2 cellular contexts compared by ENCODE assay signal in the genomic region with DNA sequence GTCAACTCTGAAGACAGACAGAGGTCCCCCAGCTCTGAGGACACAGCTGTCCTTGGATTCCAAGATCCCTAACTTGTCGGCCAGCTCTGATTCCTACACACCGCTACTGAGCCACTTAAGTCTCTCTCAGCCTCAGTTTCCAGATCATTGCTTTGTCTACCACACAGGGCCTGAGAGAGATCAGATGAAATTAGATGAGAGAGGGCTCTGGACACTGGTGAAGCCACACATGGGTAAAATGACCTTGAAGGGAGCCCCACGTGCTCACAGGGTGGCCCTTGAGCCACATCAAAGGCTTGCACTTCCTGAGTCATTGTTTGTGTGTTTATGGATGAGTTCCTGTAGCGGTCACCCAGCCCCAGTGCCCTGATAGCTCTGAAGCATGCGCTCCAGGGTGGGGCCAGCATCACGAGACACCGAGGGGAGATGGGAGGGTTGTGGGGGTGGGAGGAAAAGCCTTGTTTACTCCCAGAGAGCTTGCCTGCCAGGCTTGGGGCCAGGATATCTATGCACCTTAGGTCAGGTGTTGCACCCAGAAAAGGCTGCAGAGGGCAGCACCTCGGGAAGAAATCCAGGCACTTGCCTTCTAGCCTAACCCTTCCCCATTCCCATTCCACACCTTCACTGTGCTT.
TF ChIP-seq lines count a peak whose summit lies in the region.

No MANE protein-coding gene starts in this region.

TF ChIP-seq in K562, 482 proteins besides CTCF, POLR2A, EP300 and RAD21 (continued from another document and continues in another):
- no peak for TF ChIP-seq BRF1 (IDR thresholded peaks at IDR 0.05; ENCODE audit: borderline replicate concordance, extremely low read depth, insufficient read length)
- TF ChIP-seq, protein P1, sequence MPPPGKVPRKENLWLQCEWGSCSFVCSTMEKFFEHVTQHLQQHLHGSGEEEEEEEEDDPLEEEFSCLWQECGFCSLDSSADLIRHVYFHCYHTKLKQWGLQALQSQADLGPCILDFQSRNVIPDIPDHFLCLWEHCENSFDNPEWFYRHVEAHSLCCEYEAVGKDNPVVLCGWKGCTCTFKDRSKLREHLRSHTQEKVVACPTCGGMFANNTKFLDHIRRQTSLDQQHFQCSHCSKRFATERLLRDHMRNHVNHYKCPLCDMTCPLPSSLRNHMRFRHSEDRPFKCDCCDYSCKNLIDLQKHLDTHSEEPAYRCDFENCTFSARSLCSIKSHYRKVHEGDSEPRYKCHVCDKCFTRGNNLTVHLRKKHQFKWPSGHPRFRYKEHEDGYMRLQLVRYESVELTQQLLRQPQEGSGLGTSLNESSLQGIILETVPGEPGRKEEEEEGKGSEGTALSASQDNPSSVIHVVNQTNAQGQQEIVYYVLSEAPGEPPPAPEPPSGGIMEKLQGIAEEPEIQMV (tag; conservative IDR thresholded peaks at IDR 0.05; ENCODE audit: low read depth) = no peak
- TF ChIP-seq DMBX1 (CRISPR knock-in tag; IDR thresholded peaks at IDR 0.05; ENCODE audit: borderline replicate concordance) = peak; percentile 90; the same call in 1 of the 2 replicates
- TF ChIP-seq NCOR1 (IDR thresholded peaks at IDR 0.05) = 0 out of 2 replicates have a peak, but pooled peaks have one; percentile 12
- TF ChIP-seq ZNF766 (CRISPR knock-in tag; conservative IDR thresholded peaks at IDR 0.05) = peak; percentile 41; the same call in 1 of the 2 replicates
- no peak for TF ChIP-seq CHD4 (IDR thresholded peaks at IDR 0.05; ENCODE audit: insufficient read depth, insufficient replicate concordance, low read depth, low read length, poor library complexity, severe bottlenecking)
- TF ChIP-seq EZH2 (IDR thresholded peaks at IDR 0.05; ENCODE audit: borderline replicate concordance, low read depth, low read length) = no peak
- peak; percentile 42; the same call in 1 of the 2 replicates for TF ChIP-seq SMAD4 (CRISPR knock-in tag; conservative IDR thresholded peaks at IDR 0.05)
- TF ChIP-seq ZNF586 (CRISPR knock-in tag; conservative IDR thresholded peaks at IDR 0.05) = no peak
- no peak for TF ChIP-seq ZNF311 (CRISPR knock-in tag; IDR thresholded peaks at IDR 0.05)
- no peak for TF ChIP-seq ZNF12 (CRISPR knock-in tag; IDR thresholded peaks at IDR 0.05)
- no peak for TF ChIP-seq SMC3 (conservative IDR thresholded peaks at IDR 0.05; ENCODE audit: insufficient read depth, low read depth, low read length)
- no peak for TF ChIP-seq CHD2 (IDR thresholded peaks at IDR 0.05; ENCODE audit: low read depth, low read length)
- no peak for TF ChIP-seq ZNF41 (CRISPR knock-in tag; conservative IDR thresholded peaks at IDR 0.05)
- no peak for TF ChIP-seq CBX2 (IDR thresholded peaks at IDR 0.05; ENCODE audit: insufficient read depth, low read length, poor library complexity, severe bottlenecking)
- TF ChIP-seq FOXJ3 (CRISPR knock-in tag; IDR thresholded peaks at IDR 0.05) = no peak
- peak; percentile 45; the same call in 1 of the 2 replicates for TF ChIP-seq JUND (IDR thresholded peaks at IDR 0.05; ENCODE audit: borderline replicate concordance, low read depth, low read length)
- TF ChIP-seq JUND (tag; IDR thresholded peaks at IDR 0.05; ENCODE audit: borderline replicate concordance, low read depth, low read length) = peak; percentile 52; the same call in 1 of the 3 replicates
- TF ChIP-seq, protein P2, sequence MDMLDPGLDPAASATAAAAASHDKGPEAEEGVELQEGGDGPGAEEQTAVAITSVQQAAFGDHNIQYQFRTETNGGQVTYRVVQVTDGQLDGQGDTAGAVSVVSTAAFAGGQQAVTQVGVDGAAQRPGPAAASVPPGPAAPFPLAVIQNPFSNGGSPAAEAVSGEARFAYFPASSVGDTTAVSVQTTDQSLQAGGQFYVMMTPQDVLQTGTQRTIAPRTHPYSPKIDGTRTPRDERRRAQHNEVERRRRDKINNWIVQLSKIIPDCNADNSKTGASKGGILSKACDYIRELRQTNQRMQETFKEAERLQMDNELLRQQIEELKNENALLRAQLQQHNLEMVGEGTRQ (CRISPR knock-in tag; IDR thresholded peaks at IDR 0.05) = peak; percentile 49; the same call in 1 of the 2 replicates
- peak; percentile 60; the same call in 1 of the 2 replicates for TF ChIP-seq GABPA (tag; conservative IDR thresholded peaks at IDR 0.05; ENCODE audit: low read depth)
- TF ChIP-seq SPI1 (IDR thresholded peaks at IDR 0.05; ENCODE audit: borderline replicate concordance, low read depth, low read length) = no peak
- peak; percentile 77 to 82 for TF ChIP-seq NRF1 (conservative IDR thresholded peaks at IDR 0.05 in 1 of 2, IDR thresholded peaks at IDR 0.05 in 1 of 2)
- no peak for TF ChIP-seq ZNF830 (CRISPR knock-in tag; IDR thresholded peaks at IDR 0.05)
- TF ChIP-seq ZNF277 (CRISPR knock-in tag; IDR thresholded peaks at IDR 0.05; ENCODE audit: borderline replicate concordance) = no peak
- no peak; the same call in 1 of the 2 replicates for TF ChIP-seq ATF3 (IDR thresholded peaks at IDR 0.05)
- TF ChIP-seq ATF3 (CRISPR knock-in tag; conservative IDR thresholded peaks at IDR 0.05) = 0 out of 2 replicates have a peak, but pooled peaks have one; percentile 23
- no peak for TF ChIP-seq MYNN (IDR thresholded peaks at IDR 0.05)
- TF ChIP-seq MYNN (CRISPR knock-in tag; IDR thresholded peaks at IDR 0.05) = no peak
- peak; percentile 49 to 64; a peak in 1 of 4 replicates for TF ChIP-seq MAZ (CRISPR knock-in tag; conservative IDR thresholded peaks at IDR 0.05 in 1 of 2, IDR thresholded peaks at IDR 0.05 in 1 of 2)
- no peak; the same call in 1 of the 2 replicates for TF ChIP-seq ZNF324 (CRISPR knock-in tag; IDR thresholded peaks at IDR 0.05)
- no peak for TF ChIP-seq ASH1L (IDR thresholded peaks at IDR 0.05; ENCODE audit: borderline replicate concordance, low read depth, partially characterized antibody)
- TF ChIP-seq ZNF668 (CRISPR knock-in tag; IDR thresholded peaks at IDR 0.05) = no peak
- TF ChIP-seq BHLHE40 (IDR thresholded peaks at IDR 0.05; ENCODE audit: low read length) = peak; percentile 90

TF ChIP-seq in HepG2, 621 proteins besides CTCF, POLR2A, EP300 and RAD21 (continued from another document and continues in another):
- TF ChIP-seq ZBED4 (CRISPR knock-in tag; IDR thresholded peaks at IDR 0.05; ENCODE audit: borderline replicate concordance) (peak; percentile 65; the same call in 1 of the 2 replicates), ZNF557 (CRISPR knock-in tag; IDR thresholded peaks at IDR 0.05) (0 out of 2 replicates have a peak, but pooled peaks have one; percentile 55), SNRNP70 (IDR thresholded peaks at IDR 0.05; ENCODE audit: low read depth, low read length) (no peak), ZNF331 (CRISPR knock-in tag; IDR thresholded peaks at IDR 0.05) (peak; percentile 95; the same call in 1 of the 2 replicates), PHF21A (CRISPR knock-in tag; IDR thresholded peaks at IDR 0.05) (peak; percentile 96), KAT8 (CRISPR knock-in tag; IDR thresholded peaks at IDR 0.05) (peak; percentile 72), KDM5A (IDR thresholded peaks at IDR 0.05; ENCODE audit: borderline replicate concordance, low read length) (no peak), ZNF326 (CRISPR knock-in tag; IDR thresholded peaks at IDR 0.05; ENCODE audit: borderline replicate concordance) (no peak), ZNF30 (CRISPR knock-in tag; IDR thresholded peaks at IDR 0.05) (no peak), CBX1 (IDR thresholded peaks at IDR 0.05; ENCODE audit: low read depth) (peak; percentile 91), ZNF354B (CRISPR knock-in tag; IDR thresholded peaks at IDR 0.05) (no peak), ETV6 (CRISPR knock-in tag; conservative IDR thresholded peaks at IDR 0.05) (peak; percentile 91), ZNF768 (CRISPR knock-in tag; IDR thresholded peaks at IDR 0.05) (peak; percentile 28; the same call in 1 of the 2 replicates), ZBTB49 (CRISPR knock-in tag; IDR thresholded peaks at IDR 0.05; ENCODE audit: borderline replicate concordance) (no peak), FOXC1 (CRISPR knock-in tag; IDR thresholded peaks at IDR 0.05; ENCODE audit: borderline replicate concordance) (0 out of 2 replicates have a peak, but pooled peaks have one; percentile 69), ZBTB21 (CRISPR knock-in tag; IDR thresholded peaks at IDR 0.05) (0 out of 2 replicates have a peak, but pooled peaks have one; percentile 17), POLR2AphosphoS5 (IDR thresholded peaks at IDR 0.05; ENCODE audit: low read depth, low read length) (no peak), GFI1 (CRISPR knock-in tag; IDR thresholded peaks at IDR 0.05; ENCODE audit: borderline replicate concordance) (peak; percentile 95), KLF6 (CRISPR knock-in tag; IDR thresholded peaks at IDR 0.05) (peak; percentile 95; the same call in 1 of the 2 replicates), ZFP37 (CRISPR knock-in tag; IDR thresholded peaks at IDR 0.05; ENCODE audit: borderline replicate concordance) (peak; percentile 96), E2F2 (CRISPR knock-in tag; IDR thresholded peaks at IDR 0.05; ENCODE audit: borderline replicate concordance) (no peak), YEATS2 (CRISPR knock-in tag; IDR thresholded peaks at IDR 0.05; ENCODE audit: borderline replicate concordance) (peak; percentile 89; the same call in 1 of the 2 replicates), TRIM22 (IDR thresholded peaks at IDR 0.05) (no peak), ARNTL (CRISPR knock-in tag; IDR thresholded peaks at IDR 0.05) (peak; percentile 99)
- TF ChIP-seq, protein P3, sequence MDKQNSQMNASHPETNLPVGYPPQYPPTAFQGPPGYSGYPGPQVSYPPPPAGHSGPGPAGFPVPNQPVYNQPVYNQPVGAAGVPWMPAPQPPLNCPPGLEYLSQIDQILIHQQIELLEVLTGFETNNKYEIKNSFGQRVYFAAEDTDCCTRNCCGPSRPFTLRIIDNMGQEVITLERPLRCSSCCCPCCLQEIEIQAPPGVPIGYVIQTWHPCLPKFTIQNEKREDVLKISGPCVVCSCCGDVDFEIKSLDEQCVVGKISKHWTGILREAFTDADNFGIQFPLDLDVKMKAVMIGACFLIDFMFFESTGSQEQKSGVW (CRISPR knock-in tag; IDR thresholded peaks at IDR 0.05; ENCODE audit: borderline replicate concordance) = no peak
- TF ChIP-seq, protein P4, sequence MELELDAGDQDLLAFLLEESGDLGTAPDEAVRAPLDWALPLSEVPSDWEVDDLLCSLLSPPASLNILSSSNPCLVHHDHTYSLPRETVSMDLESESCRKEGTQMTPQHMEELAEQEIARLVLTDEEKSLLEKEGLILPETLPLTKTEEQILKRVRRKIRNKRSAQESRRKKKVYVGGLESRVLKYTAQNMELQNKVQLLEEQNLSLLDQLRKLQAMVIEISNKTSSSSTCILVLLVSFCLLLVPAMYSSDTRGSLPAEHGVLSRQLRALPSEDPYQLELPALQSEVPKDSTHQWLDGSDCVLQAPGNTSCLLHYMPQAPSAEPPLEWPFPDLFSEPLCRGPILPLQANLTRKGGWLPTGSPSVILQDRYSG (CRISPR knock-in tag; IDR thresholded peaks at IDR 0.05) = peak; percentile 81; the same call in 1 of the 2 replicates
